ENCODE assay signal across 1 cellular context in the genomic region with DNA sequence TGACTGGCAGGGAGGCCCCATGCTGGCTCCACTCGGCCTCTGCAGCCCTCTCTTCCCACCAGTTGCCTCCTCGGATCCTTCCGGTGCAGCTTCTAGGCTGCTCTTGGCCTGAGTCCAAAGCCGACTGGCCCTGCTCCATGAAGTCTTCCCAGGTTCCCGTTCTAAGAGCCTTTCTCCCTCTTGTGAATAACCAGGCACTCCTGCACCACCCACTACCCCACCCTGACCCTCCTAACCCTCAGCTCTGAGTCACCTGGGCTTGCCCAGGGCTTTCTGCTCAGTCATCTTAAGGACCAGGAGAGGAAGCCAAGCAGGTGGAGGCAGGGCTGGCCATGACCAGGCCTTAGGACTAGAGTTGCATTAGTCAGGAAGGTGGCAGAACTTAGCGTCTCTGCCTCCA.
A peak's percentile ranks its signal among the peaks of the same experiment; 100 is the strongest.
TF ChIP-seq lines count a peak whose summit lies in the region.

No MANE protein-coding gene starts in this region.

TF ChIP-seq in K562, 482 proteins besides CTCF, POLR2A, EP300 and RAD21 (continued from another document and continues in another):
- TF ChIP-seq MGA (IDR thresholded peaks at IDR 0.05), result no peak
- TF ChIP-seq NCOA1 (IDR thresholded peaks at IDR 0.05; ENCODE audit: low read depth), result no peak
- TF ChIP-seq GTF2B (IDR thresholded peaks at IDR 0.05; ENCODE audit: extremely low read depth, insufficient read length), result no peak
- TF ChIP-seq FOXA1 (IDR thresholded peaks at IDR 0.05; ENCODE audit: borderline replicate concordance), result no peak
- no peak for TF ChIP-seq CEBPG (CRISPR knock-in tag; IDR thresholded peaks at IDR 0.05)
- no peak for TF ChIP-seq CEBPG (tag; conservative IDR thresholded peaks at IDR 0.05 in 1 of 2, IDR thresholded peaks at IDR 0.05 in 1 of 2)
- TF ChIP-seq CBX3 (IDR thresholded peaks at IDR 0.05; ENCODE audit: borderline replicate concordance in 1 of 2, low read length in 2 of 2), result no peak
- TF ChIP-seq TCF7L2 (IDR thresholded peaks at IDR 0.05; ENCODE audit: low read depth, low read length), result no peak
- TF ChIP-seq THRA (IDR thresholded peaks at IDR 0.05), result no peak
- TF ChIP-seq STAG1 (CRISPR knock-in tag; IDR thresholded peaks at IDR 0.05; ENCODE audit: borderline replicate concordance), result no peak
- no peak for TF ChIP-seq CLOCK (CRISPR knock-in tag; IDR thresholded peaks at IDR 0.05; ENCODE audit: borderline replicate concordance)
- TF ChIP-seq RBM34 (IDR thresholded peaks at IDR 0.05; ENCODE audit: borderline replicate concordance, insufficient read depth, low read length), result no peak
- TF ChIP-seq BDP1 (IDR thresholded peaks at IDR 0.05; ENCODE audit: insufficient read depth, insufficient read length), result no peak
- TF ChIP-seq ZNF253 (CRISPR knock-in tag; conservative IDR thresholded peaks at IDR 0.05), result no peak
- no peak for TF ChIP-seq RFX5 (IDR thresholded peaks at IDR 0.05; ENCODE audit: low read depth, low read length)
- TF ChIP-seq CREB1 (IDR thresholded peaks at IDR 0.05), result no peak
- no peak for TF ChIP-seq CREB1 (CRISPR knock-in tag; IDR thresholded peaks at IDR 0.05)
- TF ChIP-seq HDAC2 (IDR thresholded peaks at IDR 0.05), result 0 out of 2 replicates have a peak, but pooled peaks have one; percentile 30
- TF ChIP-seq, protein P1, sequence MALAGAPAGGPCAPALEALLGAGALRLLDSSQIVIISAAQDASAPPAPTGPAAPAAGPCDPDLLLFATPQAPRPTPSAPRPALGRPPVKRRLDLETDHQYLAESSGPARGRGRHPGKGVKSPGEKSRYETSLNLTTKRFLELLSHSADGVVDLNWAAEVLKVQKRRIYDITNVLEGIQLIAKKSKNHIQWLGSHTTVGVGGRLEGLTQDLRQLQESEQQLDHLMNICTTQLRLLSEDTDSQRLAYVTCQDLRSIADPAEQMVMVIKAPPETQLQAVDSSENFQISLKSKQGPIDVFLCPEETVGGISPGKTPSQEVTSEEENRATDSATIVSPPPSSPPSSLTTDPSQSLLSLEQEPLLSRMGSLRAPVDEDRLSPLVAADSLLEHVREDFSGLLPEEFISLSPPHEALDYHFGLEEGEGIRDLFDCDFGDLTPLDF (CRISPR knock-in tag; IDR thresholded peaks at IDR 0.05), result no peak
- TF ChIP-seq POLR2B (IDR thresholded peaks at IDR 0.05; ENCODE audit: low read depth, partially characterized antibody), result no peak
- no peak for TF ChIP-seq PPARD (CRISPR knock-in tag; IDR thresholded peaks at IDR 0.05)
- no peak for TF ChIP-seq NR4A1 (CRISPR knock-in tag; IDR thresholded peaks at IDR 0.05)
- no peak; the same call in 1 of the 2 replicates for TF ChIP-seq NR4A1 (tag; IDR thresholded peaks at IDR 0.05)
- no peak for TF ChIP-seq ZNF778 (CRISPR knock-in tag; IDR thresholded peaks at IDR 0.05)
- TF ChIP-seq ADNP (tag; IDR thresholded peaks at IDR 0.05), result no peak
- no peak for TF ChIP-seq REST (CRISPR knock-in tag; IDR thresholded peaks at IDR 0.05; ENCODE audit: low read depth)
- TF ChIP-seq RBBP5 (IDR thresholded peaks at IDR 0.05; ENCODE audit: borderline replicate concordance, insufficient read depth, low read length, poor library complexity, severe bottlenecking), result no peak
- TF ChIP-seq, protein P2, sequence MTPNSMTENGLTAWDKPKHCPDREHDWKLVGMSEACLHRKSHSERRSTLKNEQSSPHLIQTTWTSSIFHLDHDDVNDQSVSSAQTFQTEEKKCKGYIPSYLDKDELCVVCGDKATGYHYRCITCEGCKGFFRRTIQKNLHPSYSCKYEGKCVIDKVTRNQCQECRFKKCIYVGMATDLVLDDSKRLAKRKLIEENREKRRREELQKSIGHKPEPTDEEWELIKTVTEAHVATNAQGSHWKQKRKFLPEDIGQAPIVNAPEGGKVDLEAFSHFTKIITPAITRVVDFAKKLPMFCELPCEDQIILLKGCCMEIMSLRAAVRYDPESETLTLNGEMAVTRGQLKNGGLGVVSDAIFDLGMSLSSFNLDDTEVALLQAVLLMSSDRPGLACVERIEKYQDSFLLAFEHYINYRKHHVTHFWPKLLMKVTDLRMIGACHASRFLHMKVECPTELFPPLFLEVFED (CRISPR knock-in tag; conservative IDR thresholded peaks at IDR 0.05), result no peak
- 0 out of 4 replicates have a peak, but pooled peaks of 1 of the 2 experiments have one; percentile 14 for TF ChIP-seq RCOR1 (IDR thresholded peaks at IDR 0.05; ENCODE audit: borderline replicate concordance in 1 of 2, low read depth in 2 of 2, low read length in 2 of 2)
- TF ChIP-seq FOXK2 (conservative IDR thresholded peaks at IDR 0.05 in 1 of 2, IDR thresholded peaks at IDR 0.05 in 1 of 2; ENCODE audit: low read depth in 2 of 2), result no peak
- TF ChIP-seq, protein P3, sequence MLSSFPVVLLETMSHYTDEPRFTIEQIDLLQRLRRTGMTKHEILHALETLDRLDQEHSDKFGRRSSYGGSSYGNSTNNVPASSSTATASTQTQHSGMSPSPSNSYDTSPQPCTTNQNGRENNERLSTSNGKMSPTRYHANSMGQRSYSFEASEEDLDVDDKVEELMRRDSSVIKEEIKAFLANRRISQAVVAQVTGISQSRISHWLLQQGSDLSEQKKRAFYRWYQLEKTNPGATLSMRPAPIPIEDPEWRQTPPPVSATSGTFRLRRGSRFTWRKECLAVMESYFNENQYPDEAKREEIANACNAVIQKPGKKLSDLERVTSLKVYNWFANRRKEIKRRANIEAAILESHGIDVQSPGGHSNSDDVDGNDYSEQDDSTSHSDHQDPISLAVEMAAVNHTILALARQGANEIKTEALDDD (IDR thresholded peaks at IDR 0.05), result peak; percentile 76
